ENCODE assay signal across 11 cellular contexts in genomic region chr11:88353835-88354496, GRCh38. TPM values are rescaled to one million over a fixed set of nuclear protein-coding genes. Genes with fewer than 3 reads are reported as not detected.
DNase-seq lines count a peak whose midpoint lies in the region; ATAC-seq and TF ChIP-seq lines count a peak whose summit lies in the region.
"Had no signal": no experiment of that assay in that cellular context is flagged by ENCODE, and none has a peak within 500 bp of the region (broad histone marks: within the 10 kb centered on the region; RNA-seq: fewer than 3 reads in every experiment).

No MANE protein-coding gene starts in this region.

- CTCF ChIA-PET in WTC11 (lab: Charles Lee): interaction anchor here (2.2 kb wide), 1 partner anchor 12 kb away, joined by 7 read pairs; no protein-coding TSS in a partner anchor

- no peaks in the 10 kb centered on the region for H3K9me3 Mint-ChIP-seq in WTC11

- H3K4me3 ChIP-seq in GM06990 (replicated peaks; ENCODE audit: low read depth, low read length) (peak overlapping the region; percentile 17; the same call in 1 of the 2 replicates), adipocyte (ENCODE audit: low read length) (no peak overlapping the region), body of pancreas (no peak overlapping the region)
- H3K4me3 ChIP-seq: skin epidermis had no signal

- ATAC-seq in GM19467 (IDR thresholded peaks at IDR 0.05; ENCODE audit: unreplicated experiment) (peak; percentile 28), HG03354 (IDR thresholded peaks at IDR 0.05; ENCODE audit: poor library complexity, severe bottlenecking, unreplicated experiment) (peak; percentile 44), body of pancreas (no peak), WTC11 (no peak)

- H3K4me1 ChIP-seq in adipocyte (ENCODE audit: control insufficient read depth, insufficient read depth, low read length): peaks cover 18% of the 10 kb centered on the region
- peaks cover 10% of the 10 kb centered on the region for H3K4me1 ChIP-seq in body of pancreas

- POLR2A ChIA-PET in WTC11 (lab: Charles Lee): no interaction called here

- intact Hi-C loops in body of pancreas (cut with DNase I): no loop called here

- no peak overlapping the region for H3K4me3 Mint-ChIP-seq in WTC11

- H3K9ac ChIP-seq in adipocyte (ENCODE audit: low read length): no peak overlapping the region

- H3K27ac Mint-ChIP-seq in WTC11: no peak overlapping the region

- H3K9me3 ChIP-seq in adipocyte (ENCODE audit: control insufficient read depth, low read length): no peaks in the 10 kb centered on the region
- H3K9me3 ChIP-seq in body of pancreas: no peaks in the 10 kb centered on the region

- TF ChIP-seq CTCF in GM06990 (IDR thresholded peaks at IDR 0.05; ENCODE audit: insufficient read depth, low read length, poor library complexity, severe bottlenecking): no peak
- no peak for TF ChIP-seq CTCF in body of pancreas (IDR thresholded peaks at IDR 0.05)
- no peak for TF ChIP-seq CTCF in WTC11 (IDR thresholded peaks at IDR 0.05)

- no peaks in the 10 kb centered on the region for H3K36me3 Mint-ChIP-seq in WTC11

- peak; percentile 54 for DNase-seq in GM06990 (ENCODE audit: extremely low read depth, insufficient read length)
- peak; percentile 27 for DNase-seq in adipocyte (ENCODE audit: low read depth)
- DNase-seq in NCI-H2107 treated with DMSO at 0.1 percent for 48 hours (lab: John Stamatoyannopoulos, UW; ENCODE audit: unreplicated experiment): no peak
- DNase-seq in activated gamma-delta T cell treated with Interleukin-2 at 50 U/mL for 16 hours: no peak
- DNase-seq in body of pancreas: no peak
- no peak for DNase-seq in WTC11 (ENCODE audit: low spot score)
- DNase-seq: amniotic stem cell, substantia nigra had no signal

- peaks cover 14% of the 10 kb centered on the region for H3K4me1 Mint-ChIP-seq in WTC11

- 80 to 82% methylated on average over 4 of the region's 4 CpGs for WGBS in body of pancreas, 2 donors

- H3K27me3 ChIP-seq in GM06990 (replicated peaks; ENCODE audit: control insufficient read depth, insufficient read depth, low read length): no peaks in the 10 kb centered on the region
- H3K27me3 ChIP-seq in adipocyte (replicated peaks; ENCODE audit: control insufficient read depth, insufficient read depth, low read length): no peaks in the 10 kb centered on the region
- H3K27me3 ChIP-seq in body of pancreas: no peaks in the 10 kb centered on the region

- no peaks in the 10 kb centered on the region for H3K27me3 Mint-ChIP-seq in WTC11 (ENCODE audit: low read depth)

- H3K27ac ChIP-seq in body of pancreas: no peak overlapping the region

- no peak for TF ChIP-seq POLR2A in body of pancreas (IDR thresholded peaks at IDR 0.05)

- H3K36me3 ChIP-seq in GM06990 (ENCODE audit: control insufficient read depth, insufficient read depth, low read length): no peaks in the 10 kb centered on the region
- H3K36me3 ChIP-seq in adipocyte (ENCODE audit: control insufficient read depth, insufficient read depth, low read length, severe bottlenecking): no peaks in the 10 kb centered on the region
- H3K36me3 ChIP-seq in body of pancreas (replicated peaks in 1 of 2; ENCODE audit: insufficient read depth in 1 of 2, low read depth in 2 of 2): no peaks in the 10 kb centered on the region

TF ChIP-seq in WTC11, 78 proteins besides CTCF, POLR2A, EP300 and RAD21:
- no peak for TF ChIP-seq USF2 (CRISPR knock-in tag; IDR thresholded peaks at IDR 0.05)
- TF ChIP-seq HMGA2 (CRISPR knock-in tag; IDR thresholded peaks at IDR 0.05): no peak
- TF ChIP-seq ZNF396 (CRISPR knock-in tag; IDR thresholded peaks at IDR 0.05; ENCODE audit: borderline replicate concordance): no peak
- no peak for TF ChIP-seq MAX (CRISPR knock-in tag; IDR thresholded peaks at IDR 0.05)
- TF ChIP-seq STAT6 (CRISPR knock-in tag; conservative IDR thresholded peaks at IDR 0.05; ENCODE audit: low read depth): no peak
- no peak for TF ChIP-seq HMGXB4 (CRISPR knock-in tag; IDR thresholded peaks at IDR 0.05)
- no peak for TF ChIP-seq RORB (CRISPR knock-in tag; IDR thresholded peaks at IDR 0.05)

RNA-seq across cellular contexts. Expression of gene CTSC, which starts 16.4 kb away (rescaled TPM):
- 10 to 100 TPM; 23.4 to 37.6 TPM for total RNA-seq in body of pancreas
- 269 to 299 TPM (median 293 TPM) in 3 replicates for total RNA-seq in WTC11 (2021)

Comparison
In these comparisons a context has a peak if more than half of its experiments do, and no peak if none do; other contexts are left out.
1. DNase-seq: peak in GM06990 (single experiment) and adipocyte (single experiment); none in NCI-H2107 treated with DMSO at 0.1 percent for 48 hours (single experiment), activated gamma-delta T cell treated with Interleukin-2 at 50 U/mL for 16 hours (single experiment), body of pancreas (0 of 4) and WTC11 (single experiment).
2. ATAC-seq: peak in GM19467 (single experiment) and HG03354 (single experiment); none in body of pancreas (single experiment) and WTC11 (single experiment).